In the genomic region with DNA sequence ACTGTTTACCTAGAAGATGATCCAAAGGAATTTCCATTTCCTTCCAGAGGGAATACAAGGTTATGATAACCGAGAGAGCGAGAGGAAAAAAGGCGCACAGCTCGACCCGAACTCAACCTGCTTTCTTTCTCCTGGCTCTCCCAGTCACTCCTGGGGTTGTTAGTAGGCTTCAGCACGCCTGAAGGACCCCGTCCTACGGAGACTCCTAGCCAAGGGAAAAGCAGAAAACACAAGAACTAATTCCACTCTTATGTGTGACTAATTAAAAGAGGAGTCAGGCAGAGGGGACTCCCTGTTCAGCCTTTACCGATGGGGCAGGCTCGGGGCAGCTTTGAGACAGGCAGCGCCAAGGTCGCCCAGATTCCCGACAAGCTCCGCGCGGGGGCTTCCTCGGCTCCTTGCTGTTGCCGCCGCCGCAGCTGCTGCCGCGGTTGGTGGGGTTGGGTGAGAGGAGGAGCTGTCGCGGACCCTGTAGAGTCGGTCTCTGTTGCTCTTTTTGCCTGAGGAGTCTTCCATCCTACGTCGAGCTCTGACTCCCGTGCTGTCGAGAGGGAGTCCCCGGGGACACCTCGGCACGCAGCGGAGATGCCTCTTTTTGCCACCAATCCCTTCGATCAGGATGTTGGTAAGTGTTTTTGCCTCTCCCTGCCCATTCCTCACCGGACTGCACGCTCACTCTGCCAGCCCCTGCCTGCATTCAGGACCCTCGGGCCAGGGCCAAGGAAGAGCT, we compare ENCODE assay signal across 1 cellular context.
A peak's percentile ranks its signal among the peaks of the same experiment; 100 is the strongest.
TF ChIP-seq lines count a peak whose summit lies in the region.

Gene STAM, plus strand, starts transcription at position 397 of the 730 bp plus-strand sequence. Its CDS starts 189 bp downstream, at position 586.

TF ChIP-seq in WTC11, 78 proteins besides CTCF, POLR2A, EP300 and RAD21 (continued from another document):
- TF ChIP-seq ZBTB43 (CRISPR knock-in tag; IDR thresholded peaks at IDR 0.05) = no peak
- no peak for TF ChIP-seq NR1H2 (CRISPR knock-in tag; IDR thresholded peaks at IDR 0.05)
- no peak for TF ChIP-seq CREB1 (CRISPR knock-in tag; IDR thresholded peaks at IDR 0.05)
- TF ChIP-seq ZNF219 (CRISPR knock-in tag; IDR thresholded peaks at IDR 0.05; ENCODE audit: borderline replicate concordance) = no peak
- TF ChIP-seq CREM (CRISPR knock-in tag; IDR thresholded peaks at IDR 0.05) = no peak
- no peak for TF ChIP-seq SMAD3 (CRISPR knock-in tag; IDR thresholded peaks at IDR 0.05; ENCODE audit: borderline replicate concordance)
- TF ChIP-seq E2F4 (CRISPR knock-in tag; IDR thresholded peaks at IDR 0.05; ENCODE audit: borderline replicate concordance, low read depth) = no peak
- no peak for TF ChIP-seq FOXP1 (CRISPR knock-in tag; IDR thresholded peaks at IDR 0.05; ENCODE audit: borderline replicate concordance)
- TF ChIP-seq, protein P1, sequence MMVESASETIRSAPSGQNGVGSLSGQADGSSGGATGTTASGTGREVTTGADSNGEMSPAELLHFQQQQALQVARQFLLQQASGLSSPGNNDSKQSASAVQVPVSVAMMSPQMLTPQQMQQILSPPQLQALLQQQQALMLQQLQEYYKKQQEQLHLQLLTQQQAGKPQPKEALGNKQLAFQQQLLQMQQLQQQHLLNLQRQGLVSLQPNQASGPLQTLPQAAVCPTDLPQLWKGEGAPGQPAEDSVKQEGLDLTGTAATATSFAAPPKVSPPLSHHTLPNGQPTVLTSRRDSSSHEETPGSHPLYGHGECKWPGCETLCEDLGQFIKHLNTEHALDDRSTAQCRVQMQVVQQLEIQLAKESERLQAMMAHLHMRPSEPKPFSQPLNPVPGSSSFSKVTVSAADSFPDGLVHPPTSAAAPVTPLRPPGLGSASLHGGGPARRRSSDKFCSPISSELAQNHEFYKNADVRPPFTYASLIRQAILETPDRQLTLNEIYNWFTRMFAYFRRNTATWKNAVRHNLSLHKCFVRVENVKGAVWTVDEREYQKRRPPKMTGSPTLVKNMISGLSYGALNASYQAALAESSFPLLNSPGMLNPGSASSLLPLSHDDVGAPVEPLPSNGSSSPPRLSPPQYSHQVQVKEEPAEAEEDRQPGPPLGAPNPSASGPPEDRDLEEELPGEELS (CRISPR knock-in tag; IDR thresholded peaks at IDR 0.05) = 0 out of 2 replicates have a peak, but pooled peaks have one; percentile 10
- no peak for TF ChIP-seq ZMAT4 (CRISPR knock-in tag; IDR thresholded peaks at IDR 0.05)
- no peak for TF ChIP-seq RELA (CRISPR knock-in tag; IDR thresholded peaks at IDR 0.05; ENCODE audit: borderline replicate concordance)
- TF ChIP-seq ETV6 (CRISPR knock-in tag; IDR thresholded peaks at IDR 0.05) = no peak
- TF ChIP-seq RORB (CRISPR knock-in tag; IDR thresholded peaks at IDR 0.05) = no peak
- TF ChIP-seq TP53 (CRISPR knock-in tag; IDR thresholded peaks at IDR 0.05) = peak; percentile 47; the same call in 1 of the 2 replicates
- TF ChIP-seq, protein P2, sequence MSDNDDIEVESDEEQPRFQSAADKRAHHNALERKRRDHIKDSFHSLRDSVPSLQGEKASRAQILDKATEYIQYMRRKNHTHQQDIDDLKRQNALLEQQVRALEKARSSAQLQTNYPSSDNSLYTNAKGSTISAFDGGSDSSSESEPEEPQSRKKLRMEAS (CRISPR knock-in tag; IDR thresholded peaks at IDR 0.05) = peak; percentile 40
- TF ChIP-seq E2F1 (CRISPR knock-in tag; IDR thresholded peaks at IDR 0.05) = no peak
- TF ChIP-seq FOXK1 (CRISPR knock-in tag; IDR thresholded peaks at IDR 0.05) = peak; percentile 81
- no peak for TF ChIP-seq OVOL2 (CRISPR knock-in tag; IDR thresholded peaks at IDR 0.05; ENCODE audit: borderline replicate concordance)
- no peak for TF ChIP-seq SP1 (CRISPR knock-in tag; conservative IDR thresholded peaks at IDR 0.05)
- no peak for TF ChIP-seq HMGA2 (CRISPR knock-in tag; IDR thresholded peaks at IDR 0.05)
- TF ChIP-seq JAZF1 (CRISPR knock-in tag; IDR thresholded peaks at IDR 0.05) = no peak
- TF ChIP-seq ZNF416 (CRISPR knock-in tag; IDR thresholded peaks at IDR 0.05) = no peak
- peak; percentile 9 for TF ChIP-seq GABPB1 (CRISPR knock-in tag; IDR thresholded peaks at IDR 0.05)
- TF ChIP-seq SMAD4 (CRISPR knock-in tag; IDR thresholded peaks at IDR 0.05) = no peak
- TF ChIP-seq, protein P3, sequence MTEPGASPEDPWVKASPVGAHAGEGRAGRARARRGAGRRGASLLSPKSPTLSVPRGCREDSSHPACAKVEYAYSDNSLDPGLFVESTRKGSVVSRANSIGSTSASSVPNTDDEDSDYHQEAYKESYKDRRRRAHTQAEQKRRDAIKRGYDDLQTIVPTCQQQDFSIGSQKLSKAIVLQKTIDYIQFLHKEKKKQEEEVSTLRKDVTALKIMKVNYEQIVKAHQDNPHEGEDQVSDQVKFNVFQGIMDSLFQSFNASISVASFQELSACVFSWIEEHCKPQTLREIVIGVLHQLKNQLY (CRISPR knock-in tag; IDR thresholded peaks at IDR 0.05) = no peak
TF ChIP-seq in WTC11: peak in this region for 8.
